Comparison of ENCODE assay signal across 12 cellular contexts in genomic region chr2:183505911-183506310, GRCh38.
DNase-seq lines count a peak whose midpoint lies in the region; ATAC-seq lines count a peak whose summit lies in the region.
"Had no signal": no experiment of that assay in that cellular context is flagged by ENCODE, and none has a peak within 500 bp of the region (broad histone marks: within the 10 kb centered on the region; RNA-seq: fewer than 3 reads in every experiment).

No MANE protein-coding gene starts in this region.

- H3K9me3 ChIP-seq in aorta (ENCODE audit: control insufficient read depth, low read length): peaks cover 2% of the 10 kb centered on the region

- no peaks in the 10 kb centered on the region for H3K4me1 ChIP-seq in aorta (ENCODE audit: control insufficient read depth in 1 of 2, insufficient read depth in 2 of 2, low read length in 2 of 2)

- intact Hi-C loops in aorta (cut with DNase I): no loop called here

- DNase-seq in OCI-M1 (lab: John Stamatoyannopoulos, UW) (peak; percentile 23), mesenteric fat pad (ENCODE audit: low spot score) (no peak), HT-29 (ENCODE audit: low spot score) (no peak), aorta (no peak), iPS-NIHi11 (ENCODE audit: low spot score) (no peak)
- DNase-seq: activated CD8-positive, alpha-beta memory T cell treated with anti-CD3 and anti-CD28 coated beads for 24 hours; GDM1; NCI-H187 had no signal

- WGBS in aorta, 2 donors: 88 to 97% methylated on average over 1 of the region's 1 CpG

- no peak overlapping the region for H3K4me3 ChIP-seq in aorta (ENCODE audit: low read length in 2 of 2)

- H3K36me3 ChIP-seq in aorta (ENCODE audit: control insufficient read depth in 1 of 2, insufficient read depth in 2 of 2, low read length in 1 of 2): no peaks in the 10 kb centered on the region

- no peaks in the 10 kb centered on the region for H3K27me3 ChIP-seq in aorta (ENCODE audit: control insufficient read depth in 1 of 2, insufficient read depth in 2 of 2, low read length in 1 of 2)

- ATAC-seq in GM18858 (IDR thresholded peaks at IDR 0.05; ENCODE audit: unreplicated experiment) (peak; percentile 93), GM21723 (IDR thresholded peaks at IDR 0.05; ENCODE audit: unreplicated experiment) (peak; percentile 54), HG03159 (IDR thresholded peaks at IDR 0.05; ENCODE audit: unreplicated experiment) (peak; percentile 99), aorta (ENCODE audit: low FRiP score) (no peak)
- ATAC-seq: stimulated activated effector memory CD8-positive, alpha-beta T cell treated with anti-CD3 and anti-CD28 coated beads, Interleukin-12 subunit alpha, Interleukin-12 subunit beta, amount 100 ng/mL, for 72 hours had no signal

- no peak overlapping the region for H3K27ac ChIP-seq in aorta (ENCODE audit: low read depth in 1 of 2, low read length in 2 of 2)
